ENCODE assay signal across 1 cellular context in the genomic region with DNA sequence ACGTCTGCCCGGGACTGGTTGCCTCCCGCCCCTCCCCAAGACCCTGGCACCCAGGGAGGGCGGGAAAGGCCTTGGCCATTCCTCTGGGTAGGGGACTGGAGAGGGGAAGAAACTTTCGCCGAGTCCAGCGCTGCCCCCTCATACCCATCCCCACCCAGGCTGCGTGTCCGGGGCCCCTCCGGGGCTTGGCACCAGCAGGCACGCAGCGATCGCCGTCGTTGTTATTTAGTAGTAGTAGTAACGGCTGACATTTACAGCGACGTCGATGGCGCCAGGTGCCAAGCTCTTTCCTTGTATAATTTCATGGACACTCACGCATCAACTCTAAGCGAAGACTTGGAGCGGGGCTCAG.
TF ChIP-seq lines count a peak whose summit lies in the region.

No MANE protein-coding gene starts in this region.

TF ChIP-seq in K562, 482 proteins besides CTCF, POLR2A, EP300 and RAD21 (continued from another document):
- TF ChIP-seq, protein P1, sequence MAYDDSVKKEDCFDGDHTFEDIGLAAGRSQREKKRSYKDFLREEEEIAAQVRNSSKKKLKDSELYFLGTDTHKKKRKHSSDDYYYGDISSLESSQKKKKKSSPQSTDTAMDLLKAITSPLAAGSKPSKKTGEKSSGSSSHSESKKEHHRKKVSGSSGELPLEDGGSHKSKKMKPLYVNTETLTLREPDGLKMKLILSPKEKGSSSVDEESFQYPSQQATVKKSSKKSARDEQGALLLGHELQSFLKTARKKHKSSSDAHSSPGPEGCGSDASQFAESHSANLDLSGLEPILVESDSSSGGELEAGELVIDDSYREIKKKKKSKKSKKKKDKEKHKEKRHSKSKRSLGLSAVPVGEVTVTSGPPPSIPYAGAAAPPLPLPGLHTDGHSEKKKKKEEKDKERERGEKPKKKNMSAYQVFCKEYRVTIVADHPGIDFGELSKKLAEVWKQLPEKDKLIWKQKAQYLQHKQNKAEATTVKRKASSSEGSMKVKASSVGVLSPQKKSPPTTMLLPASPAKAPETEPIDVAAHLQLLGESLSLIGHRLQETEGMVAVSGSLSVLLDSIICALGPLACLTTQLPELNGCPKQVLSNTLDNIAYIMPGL (CRISPR knock-in tag; IDR thresholded peaks at IDR 0.05) = no peak
- TF ChIP-seq, protein P2, sequence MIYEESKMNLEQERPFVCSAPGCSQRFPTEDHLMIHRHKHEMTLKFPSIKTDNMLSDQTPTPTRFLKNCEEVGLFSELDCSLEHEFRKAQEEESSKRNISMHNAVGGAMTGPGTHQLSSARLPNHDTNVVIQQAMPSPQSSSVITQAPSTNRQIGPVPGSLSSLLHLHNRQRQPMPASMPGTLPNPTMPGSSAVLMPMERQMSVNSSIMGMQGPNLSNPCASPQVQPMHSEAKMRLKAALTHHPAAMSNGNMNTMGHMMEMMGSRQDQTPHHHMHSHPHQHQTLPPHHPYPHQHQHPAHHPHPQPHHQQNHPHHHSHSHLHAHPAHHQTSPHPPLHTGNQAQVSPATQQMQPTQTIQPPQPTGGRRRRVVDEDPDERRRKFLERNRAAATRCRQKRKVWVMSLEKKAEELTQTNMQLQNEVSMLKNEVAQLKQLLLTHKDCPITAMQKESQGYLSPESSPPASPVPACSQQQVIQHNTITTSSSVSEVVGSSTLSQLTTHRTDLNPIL (CRISPR knock-in tag; IDR thresholded peaks at IDR 0.05) = no peak
- no peak for TF ChIP-seq ZNF232 (CRISPR knock-in tag; IDR thresholded peaks at IDR 0.05)
- TF ChIP-seq ZNF184 (CRISPR knock-in tag; IDR thresholded peaks at IDR 0.05) = no peak
- TF ChIP-seq CCAR2 (IDR thresholded peaks at IDR 0.05; ENCODE audit: low read depth, low read length) = no peak
- no peak for TF ChIP-seq SLC30A9 (CRISPR knock-in tag; IDR thresholded peaks at IDR 0.05)
- no peak for TF ChIP-seq ZNF695 (CRISPR knock-in tag; IDR thresholded peaks at IDR 0.05)
- TF ChIP-seq, protein P3, sequence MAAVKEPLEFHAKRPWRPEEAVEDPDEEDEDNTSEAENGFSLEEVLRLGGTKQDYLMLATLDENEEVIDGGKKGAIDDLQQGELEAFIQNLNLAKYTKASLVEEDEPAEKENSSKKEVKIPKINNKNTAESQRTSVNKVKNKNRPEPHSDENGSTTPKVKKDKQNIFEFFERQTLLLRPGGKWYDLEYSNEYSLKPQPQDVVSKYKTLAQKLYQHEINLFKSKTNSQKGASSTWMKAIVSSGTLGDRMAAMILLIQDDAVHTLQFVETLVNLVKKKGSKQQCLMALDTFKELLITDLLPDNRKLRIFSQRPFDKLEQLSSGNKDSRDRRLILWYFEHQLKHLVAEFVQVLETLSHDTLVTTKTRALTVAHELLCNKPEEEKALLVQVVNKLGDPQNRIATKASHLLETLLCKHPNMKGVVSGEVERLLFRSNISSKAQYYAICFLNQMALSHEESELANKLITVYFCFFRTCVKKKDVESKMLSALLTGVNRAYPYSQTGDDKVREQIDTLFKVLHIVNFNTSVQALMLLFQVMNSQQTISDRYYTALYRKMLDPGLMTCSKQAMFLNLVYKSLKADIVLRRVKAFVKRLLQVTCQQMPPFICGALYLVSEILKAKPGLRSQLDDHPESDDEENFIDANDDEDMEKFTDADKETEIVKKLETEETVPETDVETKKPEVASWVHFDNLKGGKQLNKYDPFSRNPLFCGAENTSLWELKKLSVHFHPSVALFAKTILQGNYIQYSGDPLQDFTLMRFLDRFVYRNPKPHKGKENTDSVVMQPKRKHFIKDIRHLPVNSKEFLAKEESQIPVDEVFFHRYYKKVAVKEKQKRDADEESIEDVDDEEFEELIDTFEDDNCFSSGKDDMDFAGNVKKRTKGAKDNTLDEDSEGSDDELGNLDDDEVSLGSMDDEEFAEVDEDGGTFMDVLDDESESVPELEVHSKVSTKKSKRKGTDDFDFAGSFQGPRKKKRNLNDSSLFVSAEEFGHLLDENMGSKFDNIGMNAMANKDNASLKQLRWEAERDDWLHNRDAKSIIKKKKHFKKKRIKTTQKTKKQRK (IDR thresholded peaks at IDR 0.05; ENCODE audit: borderline replicate concordance, low read depth, low read length) = no peak
- no peak for TF ChIP-seq CHD1 (IDR thresholded peaks at IDR 0.05; ENCODE audit: low read length)
- no peak for TF ChIP-seq ADNP (tag; IDR thresholded peaks at IDR 0.05)
- TF ChIP-seq CBFB (CRISPR knock-in tag; IDR thresholded peaks at IDR 0.05) = no peak
- TF ChIP-seq YY1 (IDR thresholded peaks at IDR 0.05; ENCODE audit: borderline replicate concordance in 1 of 3, control insufficient read depth in 1 of 3, extremely low read depth in 1 of 3, insufficient read depth in 3 of 3, insufficient read length in 1 of 3, insufficient replicate concordance in 2 of 3, low read depth in 1 of 3, low read length in 2 of 3) = no peak
- TF ChIP-seq, protein P4, sequence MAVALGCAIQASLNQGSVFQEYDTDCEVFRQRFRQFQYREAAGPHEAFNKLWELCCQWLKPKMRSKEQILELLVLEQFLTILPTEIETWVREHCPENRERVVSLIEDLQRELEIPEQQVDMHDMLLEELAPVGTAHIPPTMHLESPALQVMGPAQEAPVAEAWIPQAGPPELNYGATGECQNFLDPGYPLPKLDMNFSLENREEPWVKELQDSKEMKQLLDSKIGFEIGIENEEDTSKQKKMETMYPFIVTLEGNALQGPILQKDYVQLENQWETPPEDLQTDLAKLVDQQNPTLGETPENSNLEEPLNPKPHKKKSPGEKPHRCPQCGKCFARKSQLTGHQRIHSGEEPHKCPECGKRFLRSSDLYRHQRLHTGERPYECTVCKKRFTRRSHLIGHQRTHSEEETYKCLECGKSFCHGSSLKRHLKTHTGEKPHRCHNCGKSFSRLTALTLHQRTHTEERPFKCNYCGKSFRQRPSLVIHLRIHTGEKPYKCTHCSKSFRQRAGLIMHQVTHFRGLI (CRISPR knock-in tag; IDR thresholded peaks at IDR 0.05) = no peak
- TF ChIP-seq, protein P5, sequence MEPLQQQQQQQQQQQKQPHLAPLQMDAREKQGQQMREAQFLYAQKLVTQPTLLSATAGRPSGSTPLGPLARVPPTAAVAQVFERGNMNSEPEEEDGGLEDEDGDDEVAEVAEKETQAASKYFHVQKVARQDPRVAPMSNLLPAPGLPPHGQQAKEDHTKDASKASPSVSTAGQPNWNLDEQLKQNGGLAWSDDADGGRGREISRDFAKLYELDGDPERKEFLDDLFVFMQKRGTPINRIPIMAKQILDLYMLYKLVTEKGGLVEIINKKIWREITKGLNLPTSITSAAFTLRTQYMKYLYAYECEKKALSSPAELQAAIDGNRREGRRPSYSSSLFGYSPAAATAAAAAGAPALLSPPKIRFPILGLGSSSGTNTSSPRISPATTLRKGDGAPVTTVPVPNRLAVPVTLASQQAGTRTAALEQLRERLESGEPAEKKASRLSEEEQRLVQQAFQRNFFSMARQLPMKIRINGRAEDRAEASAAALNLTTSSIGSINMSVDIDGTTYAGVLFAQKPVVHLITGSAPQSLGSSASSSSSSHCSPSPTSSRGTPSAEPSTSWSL (CRISPR knock-in tag; IDR thresholded peaks at IDR 0.05; ENCODE audit: borderline replicate concordance) = no peak
- no peak for TF ChIP-seq CXXC5 (CRISPR knock-in tag; IDR thresholded peaks at IDR 0.05)
- TF ChIP-seq PHF21A (IDR thresholded peaks at IDR 0.05; ENCODE audit: borderline replicate concordance, low read depth) = no peak
- TF ChIP-seq RBM34 (IDR thresholded peaks at IDR 0.05; ENCODE audit: borderline replicate concordance, insufficient read depth, low read length) = no peak
TF ChIP-seq in K562: peak in this region for 0.
